ENCODE assay signal across 8 cellular contexts in genomic region chr10:86100581-86101061, GRCh38.
DNase-seq lines count a peak whose midpoint lies in the region; TF ChIP-seq lines count a peak whose summit lies in the region.

No MANE protein-coding gene starts in this region.

- TF ChIP-seq CTCF in GM06990 (IDR thresholded peaks at IDR 0.05; ENCODE audit: insufficient read depth, low read length, poor library complexity, severe bottlenecking) (peak; percentile 64), HFFc6 (IDR thresholded peaks at IDR 0.05) (peak; percentile 30), dorsolateral prefrontal cortex (IDR thresholded peaks at IDR 0.05 in 54 of 56, conservative IDR thresholded peaks at IDR 0.05 in 2 of 56; ENCODE audit: low read depth in 1 of 56, partially characterized antibody in 56 of 56) (peak in 54 of 56 donors; percentile 17 to 65 (median 48))

- H3K4me3 ChIP-seq in GM06990 (replicated peaks; ENCODE audit: low read depth, low read length) (no peak overlapping the region), dorsolateral prefrontal cortex (no peak overlapping the region)

- H3K27ac Mint-ChIP-seq in HFFc6, result no peak overlapping the region

- no peaks in the 10 kb centered on the region; the same call in 1 of the 2 replicates for H3K27me3 ChIP-seq in GM06990 (replicated peaks; ENCODE audit: control insufficient read depth, insufficient read depth, low read length)
- no peaks in the 10 kb centered on the region for H3K27me3 ChIP-seq in dorsolateral prefrontal cortex

- no peak overlapping the region for H3K4me3 Mint-ChIP-seq in HFFc6

- intact Hi-C loops in dorsolateral prefrontal cortex (cut with DNase I), result loop anchor here in 1 of 2 donors (5.0 to 10.0 kb wide), 2 partner anchors 244 to 272 kb away; no protein-coding TSS in a partner anchor

- no peaks in the 10 kb centered on the region for H3K27me3 Mint-ChIP-seq in HFFc6 (ENCODE audit: insufficient read depth)

- peaks cover 24% of the 10 kb centered on the region for H3K9me3 Mint-ChIP-seq in HFFc6

- in situ Hi-C loops in ACHN (cut with HindIII; ENCODE audit: low pct_ligation_motif_present, low pct_unique_long_range_greater_than_20kb, low sequenced_read_pairs), result no loop called here

- no peaks in the 10 kb centered on the region for H3K4me1 Mint-ChIP-seq in HFFc6 (ENCODE audit: low read depth)

- H3K27ac ChIP-seq in dorsolateral prefrontal cortex, result no peak overlapping the region

- 0 out of 2 replicates have a peak, but pooled peaks cover 1% of the 10 kb centered on the region for H3K36me3 Mint-ChIP-seq in HFFc6 (ENCODE audit: low read depth)

- DNase-seq in ACHN, result peak; percentile 55
- no peak for DNase-seq in GM06990 (ENCODE audit: extremely low read depth, insufficient read length)
- no peak for DNase-seq in HFFc6
- peak; percentile 5 for DNase-seq in NCI-H146 treated with DMSO at 0.1 percent for 48 hours (lab: John Stamatoyannopoulos, UW; ENCODE audit: unreplicated experiment)
- no peak for DNase-seq in dorsolateral prefrontal cortex
- DNase-seq in pons (ENCODE audit: low spot score), result peak; percentile 43
- DNase-seq in activated T-cell treated with anti-CD3 and anti-CD28 coated beads, Interleukin-2, amount 50 U/mL, for 1 hour, result no peak
- DNase-seq in activated naive CD4-positive, alpha-beta T cell (lab: John Stamatoyannopoulos, UW), result no peak

- H3K36me3 ChIP-seq in GM06990 (ENCODE audit: control insufficient read depth, insufficient read depth, low read length), result no peaks in the 10 kb centered on the region

Comparison
In these comparisons a context has a peak if more than half of its experiments do, and no peak if none do; other contexts are left out.
1. DNase-seq: peak in ACHN (single experiment), NCI-H146 treated with DMSO at 0.1 percent for 48 hours (single experiment) and pons (single experiment); none in GM06990 (single experiment), HFFc6 (single experiment), dorsolateral prefrontal cortex (0 of 10), activated T-cell treated with anti-CD3 and anti-CD28 coated beads, Interleukin-2, amount 50 U/mL, for 1 hour (single experiment) and activated naive CD4-positive, alpha-beta T cell (0 of 4).
2. Peak in every context shown above with its lines, with median percentiles within 50 percentile points of each other: CTCF ChIP-seq.